In the genomic region with DNA sequence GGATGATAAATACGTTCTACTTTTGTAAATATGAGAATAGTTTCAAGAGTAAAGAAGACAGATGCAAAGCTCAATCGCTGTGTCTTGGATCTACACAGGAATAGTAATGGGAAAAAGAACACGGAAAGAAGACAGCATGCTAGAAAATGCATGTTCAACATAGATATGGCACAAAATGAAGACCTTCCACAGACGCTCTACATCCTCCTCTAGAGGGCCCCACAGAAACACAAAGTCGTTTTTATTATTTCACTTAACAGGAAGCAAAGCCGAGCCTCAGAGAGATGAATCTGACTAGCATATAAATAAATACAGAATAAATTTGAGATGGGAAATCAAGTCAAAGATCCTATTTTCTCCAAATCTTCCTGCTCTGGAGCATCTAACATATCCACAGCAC, we compare ENCODE assay signal across 8 cellular contexts.
A peak's percentile ranks its signal among the peaks of the same experiment; 100 is the strongest.
DNase-seq lines count a peak whose midpoint lies in the region; ATAC-seq and TF ChIP-seq lines count a peak whose summit lies in the region.

No MANE protein-coding gene starts in this region.

- no peaks in the 10 kb centered on the region for H3K9me3 ChIP-seq in WERI-Rb-1 (ENCODE audit: severe bottlenecking)

- ATAC-seq in HG03280 (IDR thresholded peaks at IDR 0.05; ENCODE audit: unreplicated experiment) = peak; percentile 65
- ATAC-seq in HG02763 (IDR thresholded peaks at IDR 0.05; ENCODE audit: unreplicated experiment) = no peak
- no peak for ATAC-seq in esophagus mucosa

- no peak overlapping the region for H3K27ac ChIP-seq in WERI-Rb-1

- no peak overlapping the region for H3K4me3 ChIP-seq in WERI-Rb-1 (ENCODE audit: low read depth, low read length)

- no peaks in the 10 kb centered on the region for H3K27me3 ChIP-seq in WERI-Rb-1 (ENCODE audit: insufficient read depth, low read depth, severe bottlenecking)

- H3K36me3 ChIP-seq in WERI-Rb-1 = no peaks in the 10 kb centered on the region

- TF ChIP-seq CTCF in WERI-Rb-1 (IDR thresholded peaks at IDR 0.05; ENCODE audit: low read depth, low read length) = peak; percentile 34

- DNase-seq in SIG-M5 treated with dmso at 0.1 percent for 504 hours (lab: John Stamatoyannopoulos, UW; ENCODE audit: unreplicated experiment) (peak; percentile 31), SIG-M5 (lab: John Stamatoyannopoulos, UW) (no peak), WERI-Rb-1 (peak; percentile 6), lung microvascular endothelial cell (ENCODE audit: low read depth in 2 of 2) (peak; percentile 57 to 70), 8988T (no peak)

Comparison
In these comparisons a context has a peak if more than half of its experiments do, and no peak if none do; other contexts are left out.
1. DNase-seq: peak in SIG-M5 treated with dmso at 0.1 percent for 504 hours (single experiment), WERI-Rb-1 (single experiment) and lung microvascular endothelial cell (2 of 2); none in SIG-M5 (single experiment) and 8988T (single experiment).